In the genomic region with DNA sequence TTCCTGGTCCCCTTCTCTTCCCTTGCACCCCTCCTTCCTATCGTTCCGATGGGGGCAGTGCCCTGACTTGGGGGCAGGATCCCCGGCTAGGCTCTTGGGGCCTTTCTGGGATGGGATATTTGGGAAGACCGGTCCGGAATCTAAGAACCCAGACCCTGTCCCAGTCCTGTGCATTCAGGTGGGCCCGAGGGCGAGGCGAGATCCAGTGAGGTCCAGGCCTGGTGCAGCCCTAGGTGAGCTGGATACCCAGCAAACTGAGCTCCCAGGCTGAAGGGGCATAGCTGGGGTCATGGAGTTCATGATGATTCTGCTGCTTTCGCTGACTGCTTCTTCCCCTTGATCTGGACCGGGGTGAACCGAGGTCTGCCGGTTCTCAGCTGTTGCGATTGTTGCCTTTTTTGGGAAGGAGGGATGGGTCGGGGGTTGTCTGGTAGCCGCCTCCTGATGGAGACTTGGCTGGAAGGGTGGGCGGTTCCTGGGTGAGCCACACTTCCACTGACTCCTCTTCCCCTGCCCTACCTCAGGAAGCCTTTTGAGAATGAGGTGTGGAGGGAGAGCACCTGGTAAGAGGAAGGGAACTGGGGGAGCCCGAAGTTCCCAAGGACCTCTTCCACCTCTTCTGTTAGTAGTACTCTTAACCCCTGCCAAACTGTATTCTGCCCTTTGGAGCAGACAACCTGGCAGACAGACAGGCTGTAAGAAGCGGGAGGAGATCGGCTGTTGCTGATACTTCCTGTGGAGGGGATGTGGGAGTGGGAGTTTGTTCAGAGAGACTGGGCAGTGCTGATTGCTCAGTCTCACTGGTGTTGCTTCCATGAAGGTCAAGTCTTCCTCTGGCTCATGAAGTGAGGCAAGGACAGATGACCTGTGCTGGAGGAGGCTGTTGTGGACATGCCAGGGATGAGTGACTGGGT, we compare ENCODE assay signal across 1 cellular context.
TF ChIP-seq lines count a peak whose summit lies in the region.

No MANE protein-coding gene starts in this region.

TF ChIP-seq in HepG2, 621 proteins besides CTCF, POLR2A, EP300 and RAD21 (continued from another document):
- TF ChIP-seq, protein P1, sequence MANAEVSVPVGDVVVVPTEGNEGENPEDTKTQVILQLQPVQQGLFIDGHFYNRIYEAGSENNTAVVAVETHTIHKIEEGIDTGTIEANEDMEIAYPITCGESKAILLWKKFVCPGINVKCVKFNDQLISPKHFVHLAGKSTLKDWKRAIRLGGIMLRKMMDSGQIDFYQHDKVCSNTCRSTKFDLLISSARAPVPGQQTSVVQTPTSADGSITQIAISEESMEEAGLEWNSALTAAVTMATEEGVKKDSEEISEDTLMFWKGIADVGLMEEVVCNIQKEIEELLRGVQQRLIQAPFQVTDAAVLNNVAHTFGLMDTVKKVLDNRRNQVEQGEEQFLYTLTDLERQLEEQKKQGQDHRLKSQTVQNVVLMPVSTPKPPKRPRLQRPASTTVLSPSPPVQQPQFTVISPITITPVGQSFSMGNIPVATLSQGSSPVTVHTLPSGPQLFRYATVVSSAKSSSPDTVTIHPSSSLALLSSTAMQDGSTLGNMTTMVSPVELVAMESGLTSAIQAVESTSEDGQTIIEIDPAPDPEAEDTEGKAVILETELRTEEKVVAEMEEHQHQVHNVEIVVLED (CRISPR knock-in tag; IDR thresholded peaks at IDR 0.05; ENCODE audit: borderline replicate concordance): no peak
- no peak for TF ChIP-seq ZNF788 (CRISPR knock-in tag; IDR thresholded peaks at IDR 0.05; ENCODE audit: borderline replicate concordance)
- no peak for TF ChIP-seq ZNF543 (CRISPR knock-in tag; IDR thresholded peaks at IDR 0.05)
- peak; percentile 62; the same call in 1 of the 2 replicates for TF ChIP-seq ETV5 (CRISPR knock-in tag; IDR thresholded peaks at IDR 0.05; ENCODE audit: borderline replicate concordance)
- TF ChIP-seq ZNF678 (CRISPR knock-in tag; IDR thresholded peaks at IDR 0.05): no peak
- TF ChIP-seq SMC3 (IDR thresholded peaks at IDR 0.05; ENCODE audit: low read length): no peak
- peak; percentile 48; the same call in 1 of the 2 replicates for TF ChIP-seq SP5 (CRISPR knock-in tag; IDR thresholded peaks at IDR 0.05; ENCODE audit: borderline replicate concordance, low read depth)
- TF ChIP-seq CBX5 (CRISPR knock-in tag; IDR thresholded peaks at IDR 0.05; ENCODE audit: borderline replicate concordance): no peak
- TF ChIP-seq HDAC6 (IDR thresholded peaks at IDR 0.05; ENCODE audit: low read depth, low read length): no peak
- TF ChIP-seq ZNF383 (CRISPR knock-in tag; IDR thresholded peaks at IDR 0.05; ENCODE audit: borderline replicate concordance): no peak
- 0 out of 2 replicates have a peak, but pooled peaks have one; percentile 51 for TF ChIP-seq NRL (CRISPR knock-in tag; IDR thresholded peaks at IDR 0.05; ENCODE audit: borderline replicate concordance)
- TF ChIP-seq HNRNPH1 (optimal IDR thresholded peaks at IDR 0.05; ENCODE audit: low read depth, low read length): no peak
- TF ChIP-seq HCFC1 (IDR thresholded peaks at IDR 0.05; ENCODE audit: low read depth, low read length): no peak
- TF ChIP-seq, protein P2, sequence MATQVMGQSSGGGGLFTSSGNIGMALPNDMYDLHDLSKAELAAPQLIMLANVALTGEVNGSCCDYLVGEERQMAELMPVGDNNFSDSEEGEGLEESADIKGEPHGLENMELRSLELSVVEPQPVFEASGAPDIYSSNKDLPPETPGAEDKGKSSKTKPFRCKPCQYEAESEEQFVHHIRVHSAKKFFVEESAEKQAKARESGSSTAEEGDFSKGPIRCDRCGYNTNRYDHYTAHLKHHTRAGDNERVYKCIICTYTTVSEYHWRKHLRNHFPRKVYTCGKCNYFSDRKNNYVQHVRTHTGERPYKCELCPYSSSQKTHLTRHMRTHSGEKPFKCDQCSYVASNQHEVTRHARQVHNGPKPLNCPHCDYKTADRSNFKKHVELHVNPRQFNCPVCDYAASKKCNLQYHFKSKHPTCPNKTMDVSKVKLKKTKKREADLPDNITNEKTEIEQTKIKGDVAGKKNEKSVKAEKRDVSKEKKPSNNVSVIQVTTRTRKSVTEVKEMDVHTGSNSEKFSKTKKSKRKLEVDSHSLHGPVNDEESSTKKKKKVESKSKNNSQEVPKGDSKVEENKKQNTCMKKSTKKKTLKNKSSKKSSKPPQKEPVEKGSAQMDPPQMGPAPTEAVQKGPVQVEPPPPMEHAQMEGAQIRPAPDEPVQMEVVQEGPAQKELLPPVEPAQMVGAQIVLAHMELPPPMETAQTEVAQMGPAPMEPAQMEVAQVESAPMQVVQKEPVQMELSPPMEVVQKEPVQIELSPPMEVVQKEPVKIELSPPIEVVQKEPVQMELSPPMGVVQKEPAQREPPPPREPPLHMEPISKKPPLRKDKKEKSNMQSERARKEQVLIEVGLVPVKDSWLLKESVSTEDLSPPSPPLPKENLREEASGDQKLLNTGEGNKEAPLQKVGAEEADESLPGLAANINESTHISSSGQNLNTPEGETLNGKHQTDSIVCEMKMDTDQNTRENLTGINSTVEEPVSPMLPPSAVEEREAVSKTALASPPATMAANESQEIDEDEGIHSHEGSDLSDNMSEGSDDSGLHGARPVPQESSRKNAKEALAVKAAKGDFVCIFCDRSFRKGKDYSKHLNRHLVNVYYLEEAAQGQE (IDR thresholded peaks at IDR 0.05; ENCODE audit: borderline replicate concordance in 1 of 2, low read depth in 1 of 2, low read length in 2 of 2): no peak
- TF ChIP-seq ZMAT3 (CRISPR knock-in tag; conservative IDR thresholded peaks at IDR 0.05): 0 out of 2 replicates have a peak, but pooled peaks have one; percentile 45
- TF ChIP-seq ZNF44 (CRISPR knock-in tag; IDR thresholded peaks at IDR 0.05): no peak
- no peak for TF ChIP-seq LCORL (IDR thresholded peaks at IDR 0.05)
- no peak for TF ChIP-seq LCORL (CRISPR knock-in tag; IDR thresholded peaks at IDR 0.05)
- TF ChIP-seq, protein P3, sequence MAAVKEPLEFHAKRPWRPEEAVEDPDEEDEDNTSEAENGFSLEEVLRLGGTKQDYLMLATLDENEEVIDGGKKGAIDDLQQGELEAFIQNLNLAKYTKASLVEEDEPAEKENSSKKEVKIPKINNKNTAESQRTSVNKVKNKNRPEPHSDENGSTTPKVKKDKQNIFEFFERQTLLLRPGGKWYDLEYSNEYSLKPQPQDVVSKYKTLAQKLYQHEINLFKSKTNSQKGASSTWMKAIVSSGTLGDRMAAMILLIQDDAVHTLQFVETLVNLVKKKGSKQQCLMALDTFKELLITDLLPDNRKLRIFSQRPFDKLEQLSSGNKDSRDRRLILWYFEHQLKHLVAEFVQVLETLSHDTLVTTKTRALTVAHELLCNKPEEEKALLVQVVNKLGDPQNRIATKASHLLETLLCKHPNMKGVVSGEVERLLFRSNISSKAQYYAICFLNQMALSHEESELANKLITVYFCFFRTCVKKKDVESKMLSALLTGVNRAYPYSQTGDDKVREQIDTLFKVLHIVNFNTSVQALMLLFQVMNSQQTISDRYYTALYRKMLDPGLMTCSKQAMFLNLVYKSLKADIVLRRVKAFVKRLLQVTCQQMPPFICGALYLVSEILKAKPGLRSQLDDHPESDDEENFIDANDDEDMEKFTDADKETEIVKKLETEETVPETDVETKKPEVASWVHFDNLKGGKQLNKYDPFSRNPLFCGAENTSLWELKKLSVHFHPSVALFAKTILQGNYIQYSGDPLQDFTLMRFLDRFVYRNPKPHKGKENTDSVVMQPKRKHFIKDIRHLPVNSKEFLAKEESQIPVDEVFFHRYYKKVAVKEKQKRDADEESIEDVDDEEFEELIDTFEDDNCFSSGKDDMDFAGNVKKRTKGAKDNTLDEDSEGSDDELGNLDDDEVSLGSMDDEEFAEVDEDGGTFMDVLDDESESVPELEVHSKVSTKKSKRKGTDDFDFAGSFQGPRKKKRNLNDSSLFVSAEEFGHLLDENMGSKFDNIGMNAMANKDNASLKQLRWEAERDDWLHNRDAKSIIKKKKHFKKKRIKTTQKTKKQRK (IDR thresholded peaks at IDR 0.05; ENCODE audit: low read length): no peak
- TF ChIP-seq ZNF350 (CRISPR knock-in tag; IDR thresholded peaks at IDR 0.05; ENCODE audit: borderline replicate concordance, low read depth): no peak
- TF ChIP-seq JDP2 (CRISPR knock-in tag; IDR thresholded peaks at IDR 0.05; ENCODE audit: borderline replicate concordance): no peak
- no peak for TF ChIP-seq SP140L (CRISPR knock-in tag; IDR thresholded peaks at IDR 0.05; ENCODE audit: borderline replicate concordance)
- TF ChIP-seq ZNF451 (CRISPR knock-in tag; IDR thresholded peaks at IDR 0.05): no peak
- TF ChIP-seq SKI (IDR thresholded peaks at IDR 0.05; ENCODE audit: partially characterized antibody): peak; percentile 26
- TF ChIP-seq, protein P4, sequence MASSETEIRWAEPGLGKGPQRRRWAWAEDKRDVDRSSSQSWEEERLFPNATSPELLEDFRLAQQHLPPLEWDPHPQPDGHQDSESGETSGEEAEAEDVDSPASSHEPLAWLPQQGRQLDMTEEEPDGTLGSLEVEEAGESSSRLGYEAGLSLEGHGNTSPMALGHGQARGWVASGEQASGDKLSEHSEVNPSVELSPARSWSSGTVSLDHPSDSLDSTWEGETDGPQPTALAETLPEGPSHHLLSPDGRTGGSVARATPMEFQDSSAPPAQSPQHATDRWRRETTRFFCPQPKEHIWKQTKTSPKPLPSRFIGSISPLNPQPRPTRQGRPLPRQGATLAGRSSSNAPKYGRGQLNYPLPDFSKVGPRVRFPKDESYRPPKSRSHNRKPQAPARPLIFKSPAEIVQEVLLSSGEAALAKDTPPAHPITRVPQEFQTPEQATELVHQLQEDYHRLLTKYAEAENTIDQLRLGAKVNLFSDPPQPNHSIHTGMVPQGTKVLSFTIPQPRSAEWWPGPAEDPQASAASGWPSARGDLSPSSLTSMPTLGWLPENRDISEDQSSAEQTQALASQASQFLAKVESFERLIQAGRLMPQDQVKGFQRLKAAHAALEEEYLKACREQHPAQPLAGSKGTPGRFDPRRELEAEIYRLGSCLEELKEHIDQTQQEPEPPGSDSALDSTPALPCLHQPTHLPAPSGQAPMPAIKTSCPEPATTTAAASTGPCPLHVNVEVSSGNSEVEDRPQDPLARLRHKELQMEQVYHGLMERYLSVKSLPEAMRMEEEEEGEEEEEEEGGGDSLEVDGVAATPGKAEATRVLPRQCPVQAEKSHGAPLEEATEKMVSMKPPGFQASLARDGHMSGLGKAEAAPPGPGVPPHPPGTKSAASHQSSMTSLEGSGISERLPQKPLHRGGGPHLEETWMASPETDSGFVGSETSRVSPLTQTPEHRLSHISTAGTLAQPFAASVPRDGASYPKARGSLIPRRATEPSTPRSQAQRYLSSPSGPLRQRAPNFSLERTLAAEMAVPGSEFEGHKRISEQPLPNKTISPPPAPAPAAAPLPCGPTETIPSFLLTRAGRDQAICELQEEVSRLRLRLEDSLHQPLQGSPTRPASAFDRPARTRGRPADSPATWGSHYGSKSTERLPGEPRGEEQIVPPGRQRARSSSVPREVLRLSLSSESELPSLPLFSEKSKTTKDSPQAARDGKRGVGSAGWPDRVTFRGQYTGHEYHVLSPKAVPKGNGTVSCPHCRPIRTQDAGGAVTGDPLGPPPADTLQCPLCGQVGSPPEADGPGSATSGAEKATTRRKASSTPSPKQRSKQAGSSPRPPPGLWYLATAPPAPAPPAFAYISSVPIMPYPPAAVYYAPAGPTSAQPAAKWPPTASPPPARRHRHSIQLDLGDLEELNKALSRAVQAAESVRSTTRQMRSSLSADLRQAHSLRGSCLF (CRISPR knock-in tag; IDR thresholded peaks at IDR 0.05; ENCODE audit: borderline replicate concordance): no peak
- TF ChIP-seq, protein P5, sequence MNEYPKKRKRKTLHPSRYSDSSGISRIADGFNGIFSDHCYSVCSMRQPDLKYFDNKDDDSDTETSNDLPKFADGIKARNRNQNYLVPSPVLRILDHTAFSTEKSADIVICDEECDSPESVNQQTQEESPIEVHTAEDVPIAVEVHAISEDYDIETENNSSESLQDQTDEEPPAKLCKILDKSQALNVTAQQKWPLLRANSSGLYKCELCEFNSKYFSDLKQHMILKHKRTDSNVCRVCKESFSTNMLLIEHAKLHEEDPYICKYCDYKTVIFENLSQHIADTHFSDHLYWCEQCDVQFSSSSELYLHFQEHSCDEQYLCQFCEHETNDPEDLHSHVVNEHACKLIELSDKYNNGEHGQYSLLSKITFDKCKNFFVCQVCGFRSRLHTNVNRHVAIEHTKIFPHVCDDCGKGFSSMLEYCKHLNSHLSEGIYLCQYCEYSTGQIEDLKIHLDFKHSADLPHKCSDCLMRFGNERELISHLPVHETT (CRISPR knock-in tag; conservative IDR thresholded peaks at IDR 0.05): no peak
- TF ChIP-seq, protein P6, sequence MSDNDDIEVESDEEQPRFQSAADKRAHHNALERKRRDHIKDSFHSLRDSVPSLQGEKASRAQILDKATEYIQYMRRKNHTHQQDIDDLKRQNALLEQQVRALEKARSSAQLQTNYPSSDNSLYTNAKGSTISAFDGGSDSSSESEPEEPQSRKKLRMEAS (IDR thresholded peaks at IDR 0.05): 0 out of 2 replicates have a peak, but pooled peaks have one; percentile 25
- TF ChIP-seq, protein P7, sequence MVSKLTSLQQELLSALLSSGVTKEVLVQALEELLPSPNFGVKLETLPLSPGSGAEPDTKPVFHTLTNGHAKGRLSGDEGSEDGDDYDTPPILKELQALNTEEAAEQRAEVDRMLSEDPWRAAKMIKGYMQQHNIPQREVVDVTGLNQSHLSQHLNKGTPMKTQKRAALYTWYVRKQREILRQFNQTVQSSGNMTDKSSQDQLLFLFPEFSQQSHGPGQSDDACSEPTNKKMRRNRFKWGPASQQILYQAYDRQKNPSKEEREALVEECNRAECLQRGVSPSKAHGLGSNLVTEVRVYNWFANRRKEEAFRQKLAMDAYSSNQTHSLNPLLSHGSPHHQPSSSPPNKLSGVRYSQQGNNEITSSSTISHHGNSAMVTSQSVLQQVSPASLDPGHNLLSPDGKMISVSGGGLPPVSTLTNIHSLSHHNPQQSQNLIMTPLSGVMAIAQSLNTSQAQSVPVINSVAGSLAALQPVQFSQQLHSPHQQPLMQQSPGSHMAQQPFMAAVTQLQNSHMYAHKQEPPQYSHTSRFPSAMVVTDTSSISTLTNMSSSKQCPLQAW (CRISPR knock-in tag; IDR thresholded peaks at IDR 0.05): no peak
- TF ChIP-seq CREM (IDR thresholded peaks at IDR 0.05): no peak
- no peak for TF ChIP-seq CREM (CRISPR knock-in tag; IDR thresholded peaks at IDR 0.05)
- TF ChIP-seq ZNF296 (CRISPR knock-in tag; conservative IDR thresholded peaks at IDR 0.05): no peak
